8 cellular contexts compared by ENCODE assay signal in the genomic region with DNA sequence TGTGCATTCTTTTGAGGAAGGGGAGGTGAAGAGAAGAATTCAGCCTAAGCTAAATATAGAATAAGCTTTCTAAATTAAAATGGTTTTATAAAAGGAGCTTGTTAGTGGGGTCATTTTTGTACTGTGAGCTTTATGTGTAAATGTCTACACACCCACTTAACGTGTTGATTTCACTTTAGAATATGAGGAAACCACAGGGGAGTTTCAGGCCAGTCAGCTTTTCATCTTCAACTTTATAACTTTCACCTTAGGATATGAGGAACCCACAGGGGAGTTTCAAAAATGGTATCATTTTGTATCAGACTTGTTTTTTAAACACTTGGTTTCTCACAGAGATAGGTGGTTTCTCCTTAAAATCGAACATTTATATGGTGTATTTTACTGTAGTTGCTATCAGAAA.
DNase-seq lines count a peak whose midpoint lies in the region; ATAC-seq, FAIRE-seq and TF ChIP-seq lines count a peak whose summit lies in the region.
"Not testable (repeated sequence)": the region's sequence is repeated elsewhere in the genome, so short reads cannot be mapped to it uniquely, and the experiment has no call there.

No MANE protein-coding gene starts in this region.

- H3K4me2 ChIP-seq in Loucy (ENCODE audit: low read depth, low read length, poor library complexity, severe bottlenecking) (peak overlapping the region; percentile 76), HepG2 (ENCODE audit: low read depth, low read length) (peak overlapping the region; percentile 72)

- POLR2A ChIA-PET in activated B cell treated with CpG ODN at 0.5 μM for 24 hours (lab: Charles Lee): interaction anchor here (1.0 to 1.3 kb wide), 2 partner anchors 123 to 174 kb away, joined by 5 to 11 read pairs; no protein-coding TSS in a partner anchor
- POLR2A ChIA-PET in HepG2 (lab: Yijun Ruan, JAX): not testable (repeated sequence)

- intact Hi-C loops in activated B cell treated with CpG ODN at 0.5 μM for 24 hours (cut with micrococcal nuclease): loop anchor here (10.0 kb wide), 1 partner anchor 179 kb away; no protein-coding TSS in a partner anchor
- intact Hi-C loops in HepG2 (cut with micrococcal nuclease; ENCODE audit: unreplicated experiment): not testable (repeated sequence)

- H3K9me3 ChIP-seq in CD4-positive, CD25-positive, alpha-beta regulatory T cell (ENCODE audit: control insufficient read depth in 2 of 2, low read length in 2 of 2); Loucy (ENCODE audit: insufficient read depth, low read depth, low read length); HepG2 (ENCODE audit: low read length); thoracic aorta: not testable (repeated sequence)

- H3K27ac Mint-ChIP-seq in CD4-positive, CD25-positive, alpha-beta regulatory T cell: peak overlapping the region; percentile 54 to 94 (median 88)
- not testable (repeated sequence) for H3K27ac Mint-ChIP-seq in activated B cell treated with CpG ODN at 0.5 μM for 24 hours, progenitor cell of endocrine pancreas
- peak overlapping the region; percentile 98 for H3K27ac Mint-ChIP-seq in endothelial cell (ENCODE audit: unreplicated experiment)

- not testable (repeated sequence) for TF ChIP-seq CTCF in Loucy (conservative IDR thresholded peaks at IDR 0.05; ENCODE audit: low read length); activated B cell treated with CpG ODN at 0.5 μM for 24 hours (IDR thresholded peaks at IDR 0.05); endothelial cell (IDR thresholded peaks at IDR 0.05; ENCODE audit: unreplicated experiment); HepG2 (CRISPR knock-in tag; IDR thresholded peaks at IDR 0.05); progenitor cell of endocrine pancreas (IDR thresholded peaks at IDR 0.05; ENCODE audit: unreplicated experiment); thoracic aorta (IDR thresholded peaks at IDR 0.05)

- CTCF ChIA-PET in activated B cell treated with CpG ODN at 0.5 μM for 24 hours (lab: Charles Lee); HepG2 (lab: Yijun Ruan, JAX; ENCODE audit: low intra/inter-chr PET ratio, low total read pairs): not testable (repeated sequence)

- not testable (repeated sequence) for TF ChIP-seq EP300 in HepG2 (IDR thresholded peaks at IDR 0.05; ENCODE audit: low read depth in 2 of 2, low read length in 2 of 2); HepG2 (CRISPR knock-in tag; IDR thresholded peaks at IDR 0.05; ENCODE audit: borderline replicate concordance)

- not testable (repeated sequence) for H3K27me3 ChIP-seq in CD4-positive, CD25-positive, alpha-beta regulatory T cell (ENCODE audit: control insufficient read depth, insufficient read depth, low read length); Loucy (ENCODE audit: insufficient read depth, low read length, poor library complexity, severe bottlenecking); HepG2 (ENCODE audit: control insufficient read depth in 1 of 2, insufficient read depth in 2 of 2, low read length in 2 of 2); thoracic aorta (replicated peaks; ENCODE audit: insufficient read depth)

- peak overlapping the region; percentile 44 for H3K4me3 ChIP-seq in CD4-positive, CD25-positive, alpha-beta regulatory T cell (ENCODE audit: low read depth, low read length)
- H3K4me3 ChIP-seq in Loucy (ENCODE audit: low read length, poor library complexity, severe bottlenecking) (peak overlapping the region; percentile 76), HepG2 (replicated peaks in 1 of 3; ENCODE audit: insufficient read depth in 1 of 3, low read depth in 2 of 3, low read length in 3 of 3) (peak overlapping the region; percentile 45 to 70 (median 69); a peak in 5 of 6 replicates), thoracic aorta (peak overlapping the region; percentile 78)

- not testable (repeated sequence) for TF ChIP-seq POLR2A in HepG2 (IDR thresholded peaks at IDR 0.05; ENCODE audit: insufficient read depth in 1 of 2, low read depth in 2 of 2, low read length in 2 of 2)

- not testable (repeated sequence) for H3K9me3 Mint-ChIP-seq in CD4-positive, CD25-positive, alpha-beta regulatory T cell; activated B cell treated with CpG ODN at 0.5 μM for 24 hours; endothelial cell (ENCODE audit: unreplicated experiment); progenitor cell of endocrine pancreas (ENCODE audit: low read depth)

- in situ Hi-C loops in HepG2 (cut with HindIII; ENCODE audit: extremely low pct_ligation_motif_present, low pct_unique_long_range_greater_than_20kb): not testable (repeated sequence)

- H3K27ac ChIP-seq in CD4-positive, CD25-positive, alpha-beta regulatory T cell (ENCODE audit: insufficient read depth, low read length, poor library complexity, severe bottlenecking): not testable (repeated sequence)
- peak overlapping the region; percentile 10 for H3K27ac ChIP-seq in angular gyrus (ENCODE audit: low read depth, low read length)
- H3K27ac ChIP-seq in HepG2 (ENCODE audit: extremely low read length, insufficient read depth, low read length): peak overlapping the region; percentile 90
- H3K27ac ChIP-seq in thoracic aorta: peak overlapping the region; percentile 89

- H3F3A ChIP-seq in Loucy (ENCODE audit: low read depth): not testable (repeated sequence)

- ATAC-seq in CD4-positive, CD25-positive, alpha-beta regulatory T cell (ENCODE audit: low read depth in 2 of 2); activated B cell treated with CpG ODN at 0.5 μM for 24 hours (ENCODE audit: low read depth); HepG2; thoracic aorta (ENCODE audit: insufficient number of reproducible peaks, low FRiP score, low read depth): not testable (repeated sequence)

- not testable (repeated sequence) for H3K36me3 Mint-ChIP-seq in CD4-positive, CD25-positive, alpha-beta regulatory T cell; activated B cell treated with CpG ODN at 0.5 μM for 24 hours (ENCODE audit: low read depth); endothelial cell (ENCODE audit: low read depth, unreplicated experiment); progenitor cell of endocrine pancreas (ENCODE audit: insufficient read depth)

- TF ChIP-seq RAD21 in HepG2 (CRISPR knock-in tag; IDR thresholded peaks at IDR 0.05): not testable (repeated sequence)

- H3K27me3 Mint-ChIP-seq in CD4-positive, CD25-positive, alpha-beta regulatory T cell: peaks cover 28% of the 10 kb centered on the region
- H3K27me3 Mint-ChIP-seq in activated B cell treated with CpG ODN at 0.5 μM for 24 hours; endothelial cell (ENCODE audit: unreplicated experiment): not testable (repeated sequence)
- H3K27me3 Mint-ChIP-seq in progenitor cell of endocrine pancreas: peaks cover 21% of the 10 kb centered on the region

- H2AFZ ChIP-seq in Loucy (ENCODE audit: low read length): peak overlapping the region; percentile 88; the same call in 1 of the 2 replicates
- peak overlapping the region; percentile 72 for H2AFZ ChIP-seq in HepG2 (ENCODE audit: low read length)

- DNase-seq in CD4-positive, CD25-positive, alpha-beta regulatory T cell: peak in 1 of 3 donors; percentile 15
- not testable (repeated sequence) for DNase-seq in activated B cell treated with CpG ODN at 0.5 μM for 24 hours; endothelial cell (ENCODE audit: low spot score); HepG2 (ENCODE audit: low spot score); progenitor cell of endocrine pancreas (ENCODE audit: low spot score, unreplicated experiment); thoracic aorta (ENCODE audit: low spot score)

- peak overlapping the region; percentile 78 to 87 (median 84) for H3K4me3 Mint-ChIP-seq in CD4-positive, CD25-positive, alpha-beta regulatory T cell
- H3K4me3 Mint-ChIP-seq in activated B cell treated with CpG ODN at 0.5 μM for 24 hours: peak overlapping the region; percentile 66
- peak overlapping the region; percentile 92 for H3K4me3 Mint-ChIP-seq in endothelial cell (ENCODE audit: unreplicated experiment)
- H3K4me3 Mint-ChIP-seq in progenitor cell of endocrine pancreas (ENCODE audit: low read depth): peak overlapping the region; percentile 63

- WGBS in HepG2 (ENCODE audit: low lambda C conversion rate): 6% methylated on average over 2 of the region's 2 CpGs

- not testable (repeated sequence) for H3K79me2 ChIP-seq in Loucy (ENCODE audit: insufficient read depth, low read length); HepG2 (ENCODE audit: insufficient read depth, low read length)

- H3K4me1 ChIP-seq in CD4-positive, CD25-positive, alpha-beta regulatory T cell (ENCODE audit: control insufficient read depth, insufficient read depth, low read length, poor library complexity, severe bottlenecking); Loucy (ENCODE audit: insufficient read depth, low read length, poor library complexity, severe bottlenecking); HepG2 (ENCODE audit: insufficient read depth, low read length); thoracic aorta (ENCODE audit: control insufficient read depth in 1 of 2, low read depth in 2 of 2): not testable (repeated sequence)

- FAIRE-seq in HepG2 (lab: Jason Lieb, UNC): not testable (repeated sequence)

- BruUV-seq in HepG2 (replicated peaks; lab: Mats Ljungman, UMichigan): TSS peak; percentile 86

- not testable (repeated sequence) for H4K20me1 ChIP-seq in Loucy (ENCODE audit: insufficient read depth, low read length, poor library complexity, severe bottlenecking); HepG2 (ENCODE audit: insufficient read depth, low read length)

- H3K4me1 Mint-ChIP-seq in CD4-positive, CD25-positive, alpha-beta regulatory T cell: peaks cover 0 to 15% (median 6%) of the 10 kb centered on the region in 4 donors
- H3K4me1 Mint-ChIP-seq in activated B cell treated with CpG ODN at 0.5 μM for 24 hours: peaks cover 10% of the 10 kb centered on the region
- H3K4me1 Mint-ChIP-seq in endothelial cell (ENCODE audit: unreplicated experiment): peaks cover 16% of the 10 kb centered on the region
- H3K4me1 Mint-ChIP-seq in progenitor cell of endocrine pancreas (ENCODE audit: low read depth): not testable (repeated sequence)

- not testable (repeated sequence) for H3K9me2 ChIP-seq in Loucy (replicated peaks; ENCODE audit: low read depth, low read length)

- not testable (repeated sequence) for H3K36me3 ChIP-seq in CD4-positive, CD25-positive, alpha-beta regulatory T cell (ENCODE audit: control insufficient read depth, insufficient read depth, low read length); Loucy (ENCODE audit: insufficient read depth, low read length); HepG2 (replicated peaks in 1 of 2; ENCODE audit: control insufficient read depth in 1 of 2, insufficient read depth in 2 of 2, low read length in 2 of 2); thoracic aorta

- H3K9ac ChIP-seq in Loucy (ENCODE audit: low read depth, low read length, poor library complexity, severe bottlenecking) (peak overlapping the region; percentile 74), HepG2 (ENCODE audit: insufficient read depth, low read depth, low read length) (peak overlapping the region; percentile 76)
